8 cellular contexts compared by ENCODE assay signal in the genomic region with DNA sequence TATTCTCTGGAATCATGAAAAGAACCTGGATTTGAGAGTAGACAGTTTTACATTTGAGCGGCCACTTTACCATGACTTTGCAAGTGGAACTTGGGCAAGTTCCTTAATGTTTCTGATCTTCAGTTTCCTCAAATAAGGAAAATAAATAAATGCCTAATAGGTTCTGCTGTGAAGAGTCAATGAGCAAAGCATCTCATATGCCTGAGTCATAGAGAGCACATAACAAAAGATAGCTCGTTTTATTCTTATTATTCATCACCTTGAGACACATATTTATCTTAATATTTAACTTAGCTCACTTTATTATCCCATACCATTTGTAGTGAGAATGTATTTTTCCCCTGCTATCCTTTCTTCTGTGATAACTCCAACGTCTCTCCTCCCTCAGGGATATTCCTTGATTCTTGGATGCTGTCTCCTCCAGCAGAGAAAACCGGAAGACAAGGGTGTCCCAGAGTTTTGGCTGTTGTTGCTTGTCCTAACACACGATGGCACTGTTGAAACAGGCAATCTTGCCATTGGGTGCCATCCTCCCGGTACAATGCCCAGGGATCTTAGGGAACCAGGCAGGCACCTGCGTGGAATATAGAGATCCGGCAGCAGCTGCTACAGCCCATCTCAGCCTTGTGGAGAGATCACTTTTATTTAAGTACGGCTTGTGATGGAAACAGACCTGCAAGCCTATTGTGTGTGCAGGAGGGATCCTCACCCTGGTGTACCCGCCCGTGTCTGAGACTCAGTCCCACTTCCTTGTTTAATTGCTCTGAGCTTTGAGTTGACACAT. TPM values are rescaled to one million over a fixed set of nuclear protein-coding genes. Genes with fewer than 3 reads are reported as not detected.
DNase-seq lines count a peak whose midpoint lies in the region; ATAC-seq and TF ChIP-seq lines count a peak whose summit lies in the region.

No MANE protein-coding gene starts in this region.

- POLR2A ChIA-PET in activated CD4-positive, alpha-beta memory T cell treated with anti-CD3 and anti-CD28 coated beads, Interleukin-2, amount 10 ng/mL, durations not matched to agents 7 days and 5 days (lab: Charles Lee), result no interaction called here

- H3K27ac Mint-ChIP-seq in activated CD4-positive, alpha-beta memory T cell treated with anti-CD3 and anti-CD28 coated beads, Interleukin-2, amount 10 ng/mL, durations not matched to agents 7 days and 5 days, result no peak overlapping the region

- H3K27me3 ChIP-seq in esophagus muscularis mucosa, result peaks cover 0 to 60% (median 0%) of the 10 kb centered on the region in 4 donors
- H3K27me3 ChIP-seq in uterus, result peaks cover 0 to 4% of the 10 kb centered on the region in 2 donors

- DNase-seq in Daoy (ENCODE audit: low read depth) (peak; percentile 75), NCI-H510A treated with DMSO at 0.1 percent for 48 hours (lab: John Stamatoyannopoulos, UW) (peak; percentile 73), esophagus muscularis mucosa (ENCODE audit: extremely low spot score) (no peak), myocyte (ENCODE audit: low read depth) (peak; percentile 87), uterus (no peak)
- DNase-seq in activated CD4-positive, alpha-beta memory T cell treated with anti-CD3 and anti-CD28 coated beads, Interleukin-2, amount 10 ng/mL, durations not matched to agents 7 days and 5 days, result peak; percentile 38

- H3K4me3 ChIP-seq in esophagus muscularis mucosa (no peak overlapping the region), uterus (no peak overlapping the region)

- TF ChIP-seq EP300 in esophagus muscularis mucosa (IDR thresholded peaks at IDR 0.05), result no peak

- H3K4me3 Mint-ChIP-seq in activated CD4-positive, alpha-beta memory T cell treated with anti-CD3 and anti-CD28 coated beads, Interleukin-2, amount 10 ng/mL, durations not matched to agents 7 days and 5 days, result no peak overlapping the region

- H3K9me3 ChIP-seq in esophagus muscularis mucosa, result no peaks in the 10 kb centered on the region
- H3K9me3 ChIP-seq in uterus, result no peaks in the 10 kb centered on the region

- H3K4me1 ChIP-seq in esophagus muscularis mucosa (peaks cover 0 to 6% (median 3%) of the 10 kb centered on the region in 4 donors), uterus (no peaks in the 10 kb centered on the region)

- intact Hi-C loops in esophagus muscularis mucosa (cut with DNase I) (loop anchor here (1.0 to 5.0 kb wide), 2 partner anchors 167 to 216 kb away; no protein-coding TSS in a partner anchor), uterus (cut with DNase I; ENCODE audit: low total_unique reads) (no loop called here)

- H3K36me3 Mint-ChIP-seq in activated CD4-positive, alpha-beta memory T cell treated with anti-CD3 and anti-CD28 coated beads, Interleukin-2, amount 10 ng/mL, durations not matched to agents 7 days and 5 days (ENCODE audit: low read depth), result no peaks in the 10 kb centered on the region

- WGBS in esophagus muscularis mucosa, result 20% methylated on average over 11 of the region's 11 CpGs

- H3K36me3 ChIP-seq in esophagus muscularis mucosa, result no peaks in the 10 kb centered on the region
- no peaks in the 10 kb centered on the region for H3K36me3 ChIP-seq in uterus

- peaks cover 74% of the 10 kb centered on the region for H3K27me3 Mint-ChIP-seq in activated CD4-positive, alpha-beta memory T cell treated with anti-CD3 and anti-CD28 coated beads, Interleukin-2, amount 10 ng/mL, durations not matched to agents 7 days and 5 days

- no peaks in the 10 kb centered on the region for H3K9me3 Mint-ChIP-seq in activated CD4-positive, alpha-beta memory T cell treated with anti-CD3 and anti-CD28 coated beads, Interleukin-2, amount 10 ng/mL, durations not matched to agents 7 days and 5 days

- no peak overlapping the region for H3K27ac ChIP-seq in esophagus muscularis mucosa (replicated peaks in 1 of 4)
- H3K27ac ChIP-seq in uterus, result no peak overlapping the region

- CTCF ChIA-PET in activated CD4-positive, alpha-beta memory T cell treated with anti-CD3 and anti-CD28 coated beads, Interleukin-2, amount 10 ng/mL, durations not matched to agents 7 days and 5 days (lab: Charles Lee), result interaction anchor here (0.6 to 2.7 kb wide), 18 partner anchors 9 to 813 kb away, joined by 3 to 67 read pairs (median 3); a partner anchor contains a TSS

- H3K4me1 Mint-ChIP-seq in activated CD4-positive, alpha-beta memory T cell treated with anti-CD3 and anti-CD28 coated beads, Interleukin-2, amount 10 ng/mL, durations not matched to agents 7 days and 5 days, result no peaks in the 10 kb centered on the region

- no peak for TF ChIP-seq POLR2A in esophagus muscularis mucosa (IDR thresholded peaks at IDR 0.05; ENCODE audit: low read depth)
- TF ChIP-seq POLR2A in uterus (IDR thresholded peaks at IDR 0.05), result no peak

- TF ChIP-seq CTCF in esophagus muscularis mucosa (IDR thresholded peaks at IDR 0.05) (peak; percentile 66 to 84 (median 81)), uterus (IDR thresholded peaks at IDR 0.05) (peak; percentile 48 to 75 (median 56))

- ATAC-seq in HG03342 (IDR thresholded peaks at IDR 0.05; ENCODE audit: unreplicated experiment) (peak; percentile 73), GM21528 (IDR thresholded peaks at IDR 0.05; ENCODE audit: low FRiP score, unreplicated experiment) (no peak)

RNA-seq across cellular contexts. Expression of a gene that starts 33.3 kb away (rescaled TPM):
- 11.3 and 17.0 TPM in 2 replicates for total RNA-seq in Daoy (2014; rRNA removed; shearing (Covaris generic))
- 10 to 100 TPM; 20.8 to 23.5 TPM for total RNA-seq in activated CD4-positive, alpha-beta memory T cell treated with anti-CD3 and anti-CD28 coated beads, Interleukin-2, amount 10 ng/mL, durations not matched to agents 7 days and 5 days
- total RNA-seq in esophagus muscularis mucosa (10 to 100 TPM in 2 of 4 donors, 1 to 10 TPM in 2; 9.5 to 11.4 (median 10.4) TPM), myocyte (8.3 and 13.4 TPM in 2 replicates), uterus (10 to 100 TPM in 1 of 4 donors, 1 to 10 TPM in 3; 6.7 to 12.6 (median 8.1) TPM)
- polyA plus RNA-seq in myocyte (2012), result 10.3 TPM

RNA-seq across cellular contexts. Expression of a gene that starts 44.3 kb away (rescaled TPM):
- total RNA-seq in Daoy (2014; rRNA removed; shearing (Covaris generic)), result 0.15 and 1.1 TPM in 2 replicates
- under 1 TPM in 1 of 2 experiments, not detected in 1; 0.05 TPM for total RNA-seq in activated CD4-positive, alpha-beta memory T cell treated with anti-CD3 and anti-CD28 coated beads, Interleukin-2, amount 10 ng/mL, durations not matched to agents 7 days and 5 days
- total RNA-seq in esophagus muscularis mucosa (1 to 10 TPM; 1.9 to 3.0 (median 2.1) TPM), myocyte (not detected in 2 replicates), uterus (1 to 10 TPM in 1 of 4 donors, under 1 TPM in 3; 0.26 to 1.1 (median 0.87) TPM)
- polyA plus RNA-seq in myocyte (2012), result not detected

Comparison
In these comparisons a context has a peak if more than half of its experiments do, and no peak if none do; other contexts are left out.
1. DNase-seq: peak in Daoy (single experiment), NCI-H510A treated with DMSO at 0.1 percent for 48 hours (single experiment), activated CD4-positive, alpha-beta memory T cell treated with anti-CD3 and anti-CD28 coated beads, Interleukin-2, amount 10 ng/mL, durations not matched to agents 7 days and 5 days (single experiment) and myocyte (single experiment); none in esophagus muscularis mucosa (single experiment) and uterus (0 of 2).